In the genomic region with DNA sequence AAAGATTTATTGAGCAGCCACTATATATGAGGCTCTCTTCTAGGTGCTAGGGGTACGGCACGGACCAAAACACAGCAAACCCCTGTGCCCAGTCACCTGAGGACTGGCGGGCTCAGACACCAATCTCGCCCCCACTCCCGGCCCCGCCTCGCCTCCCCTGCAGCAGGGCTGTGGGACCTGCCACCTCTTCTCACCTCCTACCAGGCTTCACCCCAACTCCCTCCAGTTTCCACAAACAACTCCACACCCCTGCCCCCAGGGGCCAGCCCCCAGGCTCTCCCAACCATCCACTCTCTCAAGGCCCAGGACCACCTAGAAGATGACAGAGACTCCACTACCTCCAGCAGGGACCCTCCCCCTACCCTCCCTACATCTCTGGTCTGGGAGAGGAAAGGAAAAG, we compare ENCODE assay signal across 8 cellular contexts. TPM values are rescaled to one million over a fixed set of nuclear protein-coding genes. Genes with fewer than 3 reads are reported as not detected.
A peak's percentile ranks its signal among the peaks of the same experiment; 100 is the strongest.
DNase-seq lines count a peak whose midpoint lies in the region; ATAC-seq and TF ChIP-seq lines count a peak whose summit lies in the region.
"Had no signal": no experiment of that assay in that cellular context is flagged by ENCODE, and none has a peak within 500 bp of the region (broad histone marks: within the 10 kb centered on the region; RNA-seq: fewer than 3 reads in every experiment).

No MANE protein-coding gene starts in this region.

- no peaks in the 10 kb centered on the region for H4K20me1 ChIP-seq in DOHH2 (ENCODE audit: control insufficient read depth, insufficient read depth, low read depth, low read length)
- H4K20me1 ChIP-seq in OCI-LY3 (ENCODE audit: insufficient read depth, low read length) = peaks cover 74% of the 10 kb centered on the region

- no peak overlapping the region for H2AFZ ChIP-seq in OCI-LY3 (ENCODE audit: low read depth, low read length)

- peaks cover 99% of the 10 kb centered on the region in 2 donors for H3K4me1 Mint-ChIP-seq in immature natural killer cell

- peaks cover 2 to 24% (median 6%) of the 10 kb centered on the region in 3 donors for H3K27me3 Mint-ChIP-seq in immature natural killer cell (ENCODE audit: low read depth in 3 of 3)

- peak overlapping the region; percentile 92 to 98 (median 95) for H3K27ac Mint-ChIP-seq in immature natural killer cell

- H3K4me2 ChIP-seq in DOHH2 (ENCODE audit: low read length) = peak overlapping the region; percentile 98
- H3K4me2 ChIP-seq in OCI-LY3 (ENCODE audit: low read length) = peak overlapping the region; percentile 97

- peaks cover 94% of the 10 kb centered on the region for H3K4me1 ChIP-seq in DOHH2 (ENCODE audit: control insufficient read depth, low read length)
- H3K4me1 ChIP-seq in OCI-LY3 (ENCODE audit: low read length) = peaks cover 60% of the 10 kb centered on the region
- H3K4me1 ChIP-seq in spleen = peaks cover 62 to 100% (median 100%) of the 10 kb centered on the region in 6 donors
- H3K4me1 ChIP-seq in colonic mucosa = peaks cover 3% of the 10 kb centered on the region

- peaks cover 96% of the 10 kb centered on the region for H3K79me2 ChIP-seq in DOHH2 (ENCODE audit: control insufficient read depth, low read length)
- peaks cover 100% of the 10 kb centered on the region for H3K79me2 ChIP-seq in OCI-LY3 (ENCODE audit: low read length)

- H3K9ac ChIP-seq in OCI-LY3 (ENCODE audit: low read length) (no peak overlapping the region), colonic mucosa (ENCODE audit: low read depth in 2 of 2, low read length in 2 of 2) (peak overlapping the region in 1 of 2 donors; percentile 59)

- H3K27me3 ChIP-seq in DOHH2 (ENCODE audit: control insufficient read depth, low read length) (no peaks in the 10 kb centered on the region), OCI-LY3 (ENCODE audit: low read depth, low read length) (no peaks in the 10 kb centered on the region), spleen (replicated peaks in 1 of 7) (no peaks in the 10 kb centered on the region), colonic mucosa (no peaks in the 10 kb centered on the region)

- 83 to 91% (median 87%) methylated on average over 7 of the region's 7 CpGs for WGBS in spleen, 5 donors

- H3K9me3 Mint-ChIP-seq in immature natural killer cell = no peaks in the 10 kb centered on the region

- peaks cover 4% of the 10 kb centered on the region; the same call in 1 of the 2 replicates for H3F3A ChIP-seq in DOHH2 (ENCODE audit: control insufficient read depth, insufficient read depth)

- intact Hi-C loops in spleen (cut with DNase I; ENCODE audit: low total_unique reads) (no loop called here), colonic mucosa (cut with DNase I) (no loop called here)

- no peaks in the 10 kb centered on the region for H3K9me2 ChIP-seq in DOHH2 (replicated peaks; ENCODE audit: control insufficient read depth, low read length)

- H3K9me3 ChIP-seq in DOHH2 (ENCODE audit: control insufficient read depth, insufficient read depth, low read length) = no peaks in the 10 kb centered on the region
- H3K9me3 ChIP-seq in OCI-LY3 (ENCODE audit: insufficient read depth, low read length) = no peaks in the 10 kb centered on the region
- no peaks in the 10 kb centered on the region for H3K9me3 ChIP-seq in spleen
- H3K9me3 ChIP-seq in colonic mucosa = no peaks in the 10 kb centered on the region

- ATAC-seq in GM19324 (IDR thresholded peaks at IDR 0.05; ENCODE audit: low FRiP score, unreplicated experiment) = no peak

- H3K36me3 ChIP-seq in DOHH2 (ENCODE audit: control insufficient read depth, low read length) (peaks cover 41% of the 10 kb centered on the region), OCI-LY3 (replicated peaks; ENCODE audit: low read depth, low read length) (peaks cover 48% of the 10 kb centered on the region), spleen (peaks cover 0 to 21% (median 0%) of the 10 kb centered on the region in 6 donors), colonic mucosa (no peaks in the 10 kb centered on the region)

- H3K36me3 Mint-ChIP-seq in immature natural killer cell = no peaks in the 10 kb centered on the region

- H3K4me3 ChIP-seq in DOHH2 (ENCODE audit: low read length) (no peak overlapping the region), OCI-LY3 (ENCODE audit: low read length) (no peak overlapping the region; the same call in 1 of the 2 replicates), spleen (peak overlapping the region in 2 of 8 donors; percentile 98), colonic mucosa (no peak overlapping the region)

- H3K27ac ChIP-seq in DOHH2 (ENCODE audit: low read depth, low read length) (no peak overlapping the region), OCI-LY3 (ENCODE audit: low read length) (no peak overlapping the region), spleen (peak overlapping the region in 7 of 8 donors; percentile 46 to 100 (median 99)), colonic mucosa (no peak overlapping the region)

- no peak for TF ChIP-seq POLR2A in spleen (IDR thresholded peaks at IDR 0.05)

- H3K4me3 Mint-ChIP-seq in immature natural killer cell = peak overlapping the region; percentile 85 to 93 (median 91)

- no peak for DNase-seq in immature natural killer cell
- DNase-seq in spleen = peak; percentile 82
- DNase-seq in colonic mucosa = no peak
- DNase-seq in amniotic stem cell (lab: John Stamatoyannopoulos, UW) = no peak

- TF ChIP-seq CTCF in DOHH2 (IDR thresholded peaks at IDR 0.05; ENCODE audit: low read depth, low read length, poor library complexity, severe bottlenecking) (no peak), OCI-LY3 (IDR thresholded peaks at IDR 0.05; ENCODE audit: low read depth, low read length) (no peak), spleen (IDR thresholded peaks at IDR 0.05 in 8 of 11, conservative IDR thresholded peaks at IDR 0.05 in 3 of 11) (no peak), colonic mucosa (IDR thresholded peaks at IDR 0.05) (no peak)

RNA-seq across cellular contexts. Expression of a gene that starts 6.5 kb away (rescaled TPM):
- polyA plus RNA-seq in immature natural killer cell (10 to 100 TPM; 18.9 to 62.3 (median 23.9) TPM), spleen (100 to 1,000 TPM in 1 of 3 donors, 10 to 100 TPM in 2; 83.5 to 150 (median 97.4) TPM)
- total RNA-seq in spleen (10 to 100 TPM; 55.9 to 80.8 (median 75.3) TPM), colonic mucosa (10 to 100 TPM; 16.9 to 21.7 TPM)

RNA-seq across cellular contexts. Expression of a gene that starts 18.2 kb away (rescaled TPM):
- polyA plus RNA-seq in immature natural killer cell (not detected), spleen (under 1 TPM; 0.26 to 0.74 (median 0.48) TPM)
- total RNA-seq in spleen (not detected), colonic mucosa (1 to 10 TPM in 1 of 2 donors, not detected in 1; 1.7 TPM)
- total RNA-seq: dermis microvascular lymphatic vessel endothelial cell had no signal

RNA-seq across cellular contexts. Expression of a gene that starts 50.7 kb away (rescaled TPM):
- polyA plus RNA-seq in immature natural killer cell (1 to 10 TPM in 1 of 3 donors, under 1 TPM in 1, not detected in 1; 0.80 to 2.1 TPM), spleen (1 to 10 TPM; 2.6 to 6.2 (median 4.8) TPM)
- total RNA-seq in spleen (1 to 10 TPM; 3.7 to 7.3 (median 6.3) TPM), colonic mucosa (1 to 10 TPM; 2.7 to 3.4 TPM)

RNA-seq across cellular contexts. Expression of a gene that starts 51.6 kb away (rescaled TPM):
- polyA plus RNA-seq in immature natural killer cell (not detected), spleen (1 to 10 TPM in 1 of 3 donors, under 1 TPM in 2; 0.41 to 5.3 (median 0.61) TPM)
- total RNA-seq in spleen (10 to 100 TPM in 5 of 7 donors, 1 to 10 TPM in 2; 5.4 to 32.8 (median 14.2) TPM), colonic mucosa (1 to 10 TPM; 1.8 to 4.8 TPM)

RNA-seq across cellular contexts. Expression of a gene that starts 58.5 kb away (rescaled TPM):
- polyA plus RNA-seq in immature natural killer cell = 100 to 1,000 TPM; 291 to 367 (median 304) TPM
- 100 to 1,000 TPM; 110 to 152 (median 135) TPM for total RNA-seq in spleen
- 100 to 1,000 TPM; 376 to 439 (median 430) TPM for polyA plus RNA-seq in spleen
- total RNA-seq in colonic mucosa = 100 to 1,000 TPM; 109 to 200 TPM

Comparison
In these comparisons a context has a peak if more than half of its experiments do, and no peak if none do; other contexts are left out.
1. H3K27ac ChIP-seq: peak in spleen (7 of 8); none in DOHH2 (single experiment), OCI-LY3 (single experiment) and colonic mucosa (single experiment).